Comparison of ENCODE assay signal across 22 cellular contexts in the genomic region with DNA sequence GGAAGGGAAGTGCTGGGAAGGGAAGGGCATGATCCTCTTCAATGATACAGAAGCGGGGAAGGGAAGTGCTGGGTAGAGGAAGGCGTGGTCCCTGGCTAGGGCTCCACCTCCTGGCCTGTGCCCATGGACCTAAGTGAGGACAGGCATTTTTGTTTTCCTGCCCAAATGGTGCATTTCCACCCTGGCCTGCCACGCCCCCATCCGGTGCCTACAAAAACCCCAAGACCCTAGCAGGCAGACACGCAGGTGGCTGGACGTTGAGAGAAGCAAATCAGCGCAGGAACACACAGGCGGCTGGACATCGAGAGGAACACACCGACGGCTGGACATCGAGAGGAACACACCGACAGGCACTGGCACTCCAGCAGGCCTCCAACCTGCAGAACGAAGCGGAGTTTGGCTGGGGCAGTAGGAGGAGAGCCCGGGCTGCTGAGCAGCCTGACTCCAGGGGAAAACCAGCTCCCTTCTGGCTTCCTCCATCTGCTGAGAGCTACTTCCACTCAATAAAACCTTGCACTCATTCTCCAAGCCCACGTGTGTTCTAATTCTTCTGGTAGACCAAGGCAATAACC.
"Had no signal": no experiment of that assay in that cellular context is flagged by ENCODE, and none has a peak within 500 bp of the region (broad histone marks: within the 10 kb centered on the region; RNA-seq: fewer than 3 reads in every experiment).

No MANE protein-coding gene starts in this region.

- H3K9me3 ChIP-seq: mucosa of descending colon, sigmoid colon, testis, vagina had no signal

- DNase-seq: activated CD4-positive, alpha-beta T cell treated with anti-CD3 and anti-CD28 coated beads, Interleukin-2, amount 50 U/mL, for 48 hours; activated CD8-positive, alpha-beta memory T cell treated with anti-CD3 and anti-CD28 coated beads, Interleukin-2, amount 50 U/mL, for 48 hours; activated naive CD4-positive, alpha-beta T cell treated with Interleukin-2 at 50 U/mL for 16 hours; activated naive CD8-positive, alpha-beta T cell treated with anti-CD3 and anti-CD28 coated beads for 36 hours; activated T-cell treated with anti-CD3 and anti-CD28 coated beads, Interleukin-2, amount 50 U/mL, for 4 hours; central memory CD4-positive, alpha-beta T cell; dermis blood vessel endothelial cell; effector memory CD4-positive, alpha-beta T cell; foreskin melanocyte; hippocampal formation; left cardiac atrium; mesenchymal stem cell; mucosa of descending colon; posterior cingulate gyrus; sigmoid colon; stimulated activated CD4-positive, alpha-beta T cell treated with anti-CD3 and anti-CD28 coated beads, Interleukin-2, amount 100 ng/mL, for 48 hours; stimulated activated CD8-positive, alpha-beta memory T cell treated with anti-CD3 and anti-CD28 coated beads, Interleukin-4, amount 100 ng/mL, for 48 hours; stimulated activated naive B cell treated with anti-CD40 and anti-IgM and Interleukin-4, amounts not matched to agents 10 μg/mL and 1 μg/mL and 100 μg/mL, for 72 hours; T-helper 2 cell; testis; trophoblast cell had no signal

- H3K4me3 ChIP-seq: mucosa of descending colon, sigmoid colon, testis, vagina had no signal

- H3K4me1 ChIP-seq: sigmoid colon, testis, vagina had no signal

- H3K36me3 ChIP-seq: sigmoid colon, vagina had no signal

- H3K27me3 ChIP-seq: sigmoid colon, testis, vagina had no signal

- H3K27ac ChIP-seq: sigmoid colon, testis, vagina had no signal
